Comparison of ENCODE assay signal across 14 cellular contexts in the genomic region with DNA sequence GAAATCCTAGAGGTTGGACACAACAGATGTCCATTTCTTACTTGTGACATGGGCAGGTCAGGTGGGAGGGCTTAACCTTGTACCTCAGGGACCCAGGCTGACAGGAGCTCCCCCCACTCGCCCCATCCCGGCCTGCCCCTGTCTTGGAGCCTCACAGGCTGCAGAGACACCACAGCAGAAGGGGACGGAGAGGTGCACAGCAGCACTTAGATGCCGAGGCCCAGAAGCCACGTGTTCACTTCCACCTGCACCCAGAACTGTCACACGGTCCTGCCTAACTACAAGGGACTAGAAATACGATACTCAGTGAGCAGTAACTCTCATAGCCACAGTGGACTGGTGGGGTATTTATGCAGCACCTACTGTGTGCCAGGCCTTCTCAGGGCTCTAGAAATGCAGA.
DNase-seq lines count a peak whose midpoint lies in the region; ATAC-seq and TF ChIP-seq lines count a peak whose summit lies in the region.
"Had no signal": no experiment of that assay in that cellular context is flagged by ENCODE, and none has a peak within 500 bp of the region (broad histone marks: within the 10 kb centered on the region; RNA-seq: fewer than 3 reads in every experiment).

No MANE protein-coding gene starts in this region.

- ATAC-seq in activated B cell treated with CpG ODN at 0.5 μM for 24 hours (ENCODE audit: low read depth): no peak
- no peak for ATAC-seq in HG03108 (IDR thresholded peaks at IDR 0.05; ENCODE audit: unreplicated experiment)
- ATAC-seq: activated CD4-positive, CD25-positive, alpha-beta regulatory T cell treated with anti-CD3 and anti-CD28 coated beads, Interleukin-2, amount 50 U/mL, for 24 hours; mucosa of descending colon; PC-3 had no signal

- H3K36me3 ChIP-seq in Caco-2 (ENCODE audit: control insufficient read depth, insufficient read depth, low read length): no peaks in the 10 kb centered on the region
- no peaks in the 10 kb centered on the region for H3K36me3 ChIP-seq in uterus
- H3K36me3 ChIP-seq: heart right ventricle had no signal

- DNase-seq in Caco-2: no peak
- no peak for DNase-seq in activated B cell treated with CpG ODN at 0.5 μM for 24 hours
- DNase-seq in nephron progenitor cell: no peak
- DNase-seq in epidermal melanocyte (ENCODE audit: insufficient read length, low spot score): no peak
- DNase-seq in uterus: no peak
- DNase-seq in amniotic stem cell (lab: John Stamatoyannopoulos, UW): no peak
- DNase-seq: mucosa of descending colon, NCI-H2081 treated with DMSO at 0.1 percent for 48 hours, PC-3 had no signal

- intact Hi-C loops in Caco-2 (cut with micrococcal nuclease; ENCODE audit: unreplicated experiment) (no loop called here), activated B cell treated with CpG ODN at 0.5 μM for 24 hours (cut with micrococcal nuclease) (no loop called here), uterus (cut with DNase I; ENCODE audit: low total_unique reads) (no loop called here)

- no TSS peak for BruUV-seq in Caco-2 (replicated peaks; lab: Mats Ljungman, UMichigan)

- POLR2A ChIA-PET in Caco-2 (lab: Charles Lee) (no interaction called here), activated B cell treated with CpG ODN at 0.5 μM for 24 hours (lab: Charles Lee) (interaction anchor here (0.5 to 9.6 kb wide), 6 partner anchors 10 to 130 kb away, joined by 3 to 192 read pairs (median 7); a partner anchor contains a TSS)

- H3K9me3 Mint-ChIP-seq in Caco-2 (ENCODE audit: unreplicated experiment) (peaks cover under 1% of the 10 kb centered on the region), IgD-negative memory B cell (no peaks in the 10 kb centered on the region), activated B cell treated with CpG ODN at 0.5 μM for 24 hours (no peaks in the 10 kb centered on the region), nephron progenitor cell (peaks cover 5% of the 10 kb centered on the region)

- H3K4me3 ChIP-seq in Caco-2 (ENCODE audit: low read depth, low read length): no peak overlapping the region
- H3K4me3 ChIP-seq in uterus: no peak overlapping the region
- H3K4me3 ChIP-seq: BLaER1 treated with 17β-estradiol and CSF1 and Interleukin-3, amounts not matched to agents 10 nM and 100 nM; heart right ventricle; mucosa of descending colon had no signal

- no peaks in the 10 kb centered on the region; the same call in 1 of the 2 replicates for H3K4me1 ChIP-seq in Caco-2
- H3K4me1 ChIP-seq in uterus: peaks cover 3 to 11% of the 10 kb centered on the region in 2 donors

- H3K27ac Mint-ChIP-seq in Caco-2 (ENCODE audit: unreplicated experiment): peak overlapping the region; percentile 76
- H3K27ac Mint-ChIP-seq in IgD-negative memory B cell: peak overlapping the region; percentile 51 to 95 (median 53)
- H3K27ac Mint-ChIP-seq in activated B cell treated with CpG ODN at 0.5 μM for 24 hours: peak overlapping the region; percentile 98
- H3K27ac Mint-ChIP-seq in nephron progenitor cell: peak overlapping the region; percentile 94

- no peaks in the 10 kb centered on the region for H3K27me3 ChIP-seq in Caco-2 (replicated peaks; ENCODE audit: control insufficient read depth, insufficient read depth, low read length)
- H3K27me3 ChIP-seq in uterus: no peaks in the 10 kb centered on the region
- H3K27me3 ChIP-seq: BLaER1 treated with 17β-estradiol and CSF1 and Interleukin-3, amounts not matched to agents 10 nM and 100 nM; heart right ventricle had no signal

- no peak overlapping the region for H3K27ac ChIP-seq in uterus
- H3K27ac ChIP-seq: heart right ventricle had no signal

- H3K27me3 Mint-ChIP-seq in Caco-2 (ENCODE audit: insufficient read depth, unreplicated experiment) (no peaks in the 10 kb centered on the region), IgD-negative memory B cell (no peaks in the 10 kb centered on the region), activated B cell treated with CpG ODN at 0.5 μM for 24 hours (no peaks in the 10 kb centered on the region), nephron progenitor cell (ENCODE audit: low read depth, poor library complexity) (peaks cover 7% of the 10 kb centered on the region)

- CTCF ChIA-PET in Caco-2 (lab: Charles Lee) (no interaction called here), activated B cell treated with CpG ODN at 0.5 μM for 24 hours (lab: Charles Lee) (interaction anchor here (0.7 to 4.7 kb wide), 3 partner anchors 58 to 132 kb away, joined by 3 to 43 read pairs (median 8); a partner anchor contains a TSS)

- peaks cover 15% of the 10 kb centered on the region for H3K4me1 Mint-ChIP-seq in Caco-2 (ENCODE audit: low read depth, unreplicated experiment)
- H3K4me1 Mint-ChIP-seq in IgD-negative memory B cell: peaks cover 40 to 48% (median 43%) of the 10 kb centered on the region in 3 donors
- peaks cover 65% of the 10 kb centered on the region for H3K4me1 Mint-ChIP-seq in activated B cell treated with CpG ODN at 0.5 μM for 24 hours
- peaks cover 48% of the 10 kb centered on the region for H3K4me1 Mint-ChIP-seq in nephron progenitor cell

- TF ChIP-seq CTCF in Caco-2 (IDR thresholded peaks at IDR 0.05; ENCODE audit: insufficient read depth in 1 of 2, low read depth in 1 of 2, low read length in 1 of 2, severe bottlenecking in 1 of 2, unreplicated experiment in 1 of 2) (no peak), activated B cell treated with CpG ODN at 0.5 μM for 24 hours (IDR thresholded peaks at IDR 0.05) (no peak), nephron progenitor cell (IDR thresholded peaks at IDR 0.05) (no peak), uterus (IDR thresholded peaks at IDR 0.05) (no peak)

- H3K36me3 Mint-ChIP-seq in Caco-2 (ENCODE audit: insufficient read depth, unreplicated experiment): peaks cover 53% of the 10 kb centered on the region
- peaks cover 2% of the 10 kb centered on the region for H3K36me3 Mint-ChIP-seq in IgD-negative memory B cell
- peaks cover 24% of the 10 kb centered on the region for H3K36me3 Mint-ChIP-seq in activated B cell treated with CpG ODN at 0.5 μM for 24 hours (ENCODE audit: low read depth)
- H3K36me3 Mint-ChIP-seq in nephron progenitor cell (ENCODE audit: low read depth): peaks cover 6% of the 10 kb centered on the region

- H3K4me3 Mint-ChIP-seq in Caco-2 (ENCODE audit: unreplicated experiment) (no peak overlapping the region), IgD-negative memory B cell (peak overlapping the region in 2 of 4 donors; percentile 22 to 74), activated B cell treated with CpG ODN at 0.5 μM for 24 hours (peak overlapping the region; percentile 15), nephron progenitor cell (no peak overlapping the region)

- peaks cover 4% of the 10 kb centered on the region for H3K9me3 ChIP-seq in Caco-2
- H3K9me3 ChIP-seq in uterus: no peaks in the 10 kb centered on the region
- H3K9me3 ChIP-seq: mucosa of descending colon had no signal

- TF ChIP-seq POLR2A in uterus (IDR thresholded peaks at IDR 0.05): no peak
